Comparison of ENCODE assay signal across 2 cellular contexts in genomic region chr3:96213393-96213792, GRCh38.
TF ChIP-seq lines count a peak whose summit lies in the region.

No MANE protein-coding gene starts in this region.

TF ChIP-seq in SK-N-SH, 30 proteins besides CTCF, POLR2A, EP300 and RAD21 (continued from another document):
- TF ChIP-seq GATA2 (CRISPR knock-in tag; IDR thresholded peaks at IDR 0.05), result no peak

TF ChIP-seq in SK-N-SH treated with all-trans-retinoic acid at 6 μM for 48 hours, 23 proteins besides CTCF, POLR2A, EP300 and RAD21 (continued from another document):
- TF ChIP-seq, protein P1, sequence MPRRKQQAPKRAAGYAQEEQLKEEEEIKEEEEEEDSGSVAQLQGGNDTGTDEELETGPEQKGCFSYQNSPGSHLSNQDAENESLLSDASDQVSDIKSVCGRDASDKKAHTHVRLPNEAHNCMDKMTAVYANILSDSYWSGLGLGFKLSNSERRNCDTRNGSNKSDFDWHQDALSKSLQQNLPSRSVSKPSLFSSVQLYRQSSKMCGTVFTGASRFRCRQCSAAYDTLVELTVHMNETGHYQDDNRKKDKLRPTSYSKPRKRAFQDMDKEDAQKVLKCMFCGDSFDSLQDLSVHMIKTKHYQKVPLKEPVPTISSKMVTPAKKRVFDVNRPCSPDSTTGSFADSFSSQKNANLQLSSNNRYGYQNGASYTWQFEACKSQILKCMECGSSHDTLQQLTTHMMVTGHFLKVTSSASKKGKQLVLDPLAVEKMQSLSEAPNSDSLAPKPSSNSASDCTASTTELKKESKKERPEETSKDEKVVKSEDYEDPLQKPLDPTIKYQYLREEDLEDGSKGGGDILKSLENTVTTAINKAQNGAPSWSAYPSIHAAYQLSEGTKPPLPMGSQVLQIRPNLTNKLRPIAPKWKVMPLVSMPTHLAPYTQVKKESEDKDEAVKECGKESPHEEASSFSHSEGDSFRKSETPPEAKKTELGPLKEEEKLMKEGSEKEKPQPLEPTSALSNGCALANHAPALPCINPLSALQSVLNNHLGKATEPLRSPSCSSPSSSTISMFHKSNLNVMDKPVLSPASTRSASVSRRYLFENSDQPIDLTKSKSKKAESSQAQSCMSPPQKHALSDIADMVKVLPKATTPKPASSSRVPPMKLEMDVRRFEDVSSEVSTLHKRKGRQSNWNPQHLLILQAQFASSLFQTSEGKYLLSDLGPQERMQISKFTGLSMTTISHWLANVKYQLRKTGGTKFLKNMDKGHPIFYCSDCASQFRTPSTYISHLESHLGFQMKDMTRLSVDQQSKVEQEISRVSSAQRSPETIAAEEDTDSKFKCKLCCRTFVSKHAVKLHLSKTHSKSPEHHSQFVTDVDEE (CRISPR knock-in tag; IDR thresholded peaks at IDR 0.05), result no peak
- no peak for TF ChIP-seq OSR1 (CRISPR knock-in tag; IDR thresholded peaks at IDR 0.05)
- no peak for TF ChIP-seq POU6F1 (CRISPR knock-in tag; IDR thresholded peaks at IDR 0.05; ENCODE audit: borderline replicate concordance, low read depth)
- no peak for TF ChIP-seq PPARA (CRISPR knock-in tag; IDR thresholded peaks at IDR 0.05; ENCODE audit: borderline replicate concordance)
- no peak for TF ChIP-seq CSDC2 (CRISPR knock-in tag; IDR thresholded peaks at IDR 0.05)
- TF ChIP-seq ZNF565 (CRISPR knock-in tag; conservative IDR thresholded peaks at IDR 0.05; ENCODE audit: low read depth), result no peak
- TF ChIP-seq, protein P2, sequence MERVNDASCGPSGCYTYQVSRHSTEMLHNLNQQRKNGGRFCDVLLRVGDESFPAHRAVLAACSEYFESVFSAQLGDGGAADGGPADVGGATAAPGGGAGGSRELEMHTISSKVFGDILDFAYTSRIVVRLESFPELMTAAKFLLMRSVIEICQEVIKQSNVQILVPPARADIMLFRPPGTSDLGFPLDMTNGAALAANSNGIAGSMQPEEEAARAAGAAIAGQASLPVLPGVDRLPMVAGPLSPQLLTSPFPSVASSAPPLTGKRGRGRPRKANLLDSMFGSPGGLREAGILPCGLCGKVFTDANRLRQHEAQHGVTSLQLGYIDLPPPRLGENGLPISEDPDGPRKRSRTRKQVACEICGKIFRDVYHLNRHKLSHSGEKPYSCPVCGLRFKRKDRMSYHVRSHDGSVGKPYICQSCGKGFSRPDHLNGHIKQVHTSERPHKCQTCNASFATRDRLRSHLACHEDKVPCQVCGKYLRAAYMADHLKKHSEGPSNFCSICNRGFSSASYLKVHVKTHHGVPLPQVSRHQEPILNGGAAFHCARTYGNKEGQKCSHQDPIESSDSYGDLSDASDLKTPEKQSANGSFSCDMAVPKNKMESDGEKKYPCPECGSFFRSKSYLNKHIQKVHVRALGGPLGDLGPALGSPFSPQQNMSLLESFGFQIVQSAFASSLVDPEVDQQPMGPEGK (CRISPR knock-in tag; IDR thresholded peaks at IDR 0.05; ENCODE audit: borderline replicate concordance), result no peak
- no peak for TF ChIP-seq ZFP3 (CRISPR knock-in tag; IDR thresholded peaks at IDR 0.05)
- no peak for TF ChIP-seq ZNF8 (CRISPR knock-in tag; IDR thresholded peaks at IDR 0.05)
